ENCODE assay signal across 27 cellular contexts in genomic region chr7:123662293-123662692, GRCh38. TPM values are rescaled to one million over a fixed set of nuclear protein-coding genes. Genes with fewer than 3 reads are reported as not detected.
"Had no signal": no experiment of that assay in that cellular context is flagged by ENCODE, and none has a peak within 500 bp of the region (broad histone marks: within the 10 kb centered on the region; RNA-seq: fewer than 3 reads in every experiment).

No MANE protein-coding gene starts in this region.

- H3K27ac ChIP-seq: colonic mucosa, esophagus squamous epithelium, hepatocyte, left lung, lower lobe of right lung, sigmoid colon, skin epidermis, spleen, thoracic aorta, tibial nerve, upper lobe of right lung, uterus had no signal

- H3K4me1 ChIP-seq: colonic mucosa, left lung, lower lobe of right lung, sigmoid colon, spleen, tibial nerve, upper lobe of right lung, uterus had no signal

- H2AFZ ChIP-seq: hepatocyte had no signal

- H3K27me3 ChIP-seq: colonic mucosa, hepatocyte, upper lobe of right lung, uterus had no signal

- H3K9me3 ChIP-seq: colonic mucosa, esophagus squamous epithelium, left lung, lower lobe of right lung, sigmoid colon, spleen, thoracic aorta, tibial nerve, upper lobe of right lung, uterus had no signal

- H3K4me2 ChIP-seq: hepatocyte had no signal

- H3K79me2 ChIP-seq: hepatocyte had no signal

- FAIRE-seq: endothelial cell of umbilical vein, kidney had no signal

- H3K4me3 ChIP-seq: colonic mucosa, esophagus squamous epithelium, hepatocyte, left lung, lower lobe of right lung, sigmoid colon, skin epidermis, spleen, thoracic aorta, tibial nerve, upper lobe of right lung, uterus had no signal

- ATAC-seq: left lung; lower lobe of right lung; naive thymus-derived CD8-positive, alpha-beta T cell; stimulated activated memory B cell treated with anti-CD40 and anti-IgM and Interleukin-4, amounts not matched to agents 10 μg/mL and 1 μg/mL and 100 μg/mL, for 72 hours; stimulated activated naive CD8-positive, alpha-beta T cell treated with anti-CD3 and anti-CD28 coated beads, Interleukin-15, Interleukin-2, amounts not matched to agents 100 U/mL and 50 U/mL, for 24 hours; upper lobe of right lung had no signal

- DNase-seq: colonic mucosa; effector memory CD4-positive, alpha-beta T cell; esophagus squamous epithelium; foreskin melanocyte; kidney; left lung; lower lobe of right lung; naive thymus-derived CD8-positive, alpha-beta T cell; nephron progenitor cell; nucleus accumbens; sigmoid colon; spleen; stimulated activated CD4-positive, alpha-beta T cell treated with anti-CD3 and anti-CD28 coated beads, Interleukin-4, amount 100 ng/mL, for 4 hours; stimulated activated naive CD8-positive, alpha-beta T cell treated with anti-CD3 and anti-CD28 coated beads, Interleukin-15, Interleukin-2, amounts not matched to agents 100 U/mL and 50 U/mL, for 24 hours; substantia nigra; upper lobe of right lung; uterus had no signal

- H3K36me3 ChIP-seq: colonic mucosa, esophagus squamous epithelium, left lung, lower lobe of right lung, sigmoid colon, spleen, thoracic aorta, tibial nerve, upper lobe of right lung, uterus had no signal

RNA-seq across cellular contexts. Expression of gene LMOD2, which starts 6.6 kb away (rescaled TPM):
- total RNA-seq: chondrocyte; colonic mucosa; endothelial cell of umbilical vein; epithelial cell of proximal tubule; esophagus squamous epithelium; hepatocyte; kidney; left lung; lower lobe of right lung; mesenteric fat pad; naive thymus-derived CD8-positive, alpha-beta T cell; osteocyte; sigmoid colon; spleen; thoracic aorta; tibial nerve had no signal
- polyA plus RNA-seq: endothelial cell of umbilical vein, hepatocyte had no signal
